ENCODE assay signal across 11 cellular contexts in the genomic region with DNA sequence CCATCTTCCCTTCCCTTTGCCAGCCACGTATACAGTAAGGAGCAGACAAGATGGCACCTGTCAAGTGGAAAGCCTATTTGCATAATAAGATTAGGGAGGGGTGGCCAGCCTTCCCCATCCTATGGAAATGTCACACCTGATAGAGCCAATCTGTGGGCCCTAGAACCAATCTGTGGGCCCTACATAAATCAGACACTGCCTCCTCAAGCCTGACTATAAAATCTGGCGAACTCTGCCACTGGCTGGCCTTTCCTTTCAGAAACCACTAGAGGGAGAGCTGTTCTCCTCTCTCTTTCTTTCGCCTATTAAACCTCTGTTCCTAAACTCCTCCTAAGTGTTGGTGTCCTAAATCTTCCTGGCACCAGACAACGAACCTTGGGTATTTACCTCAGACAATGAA.
DNase-seq lines count a peak whose midpoint lies in the region; ATAC-seq and TF ChIP-seq lines count a peak whose summit lies in the region.
"Had no signal": no experiment of that assay in that cellular context is flagged by ENCODE, and none has a peak within 500 bp of the region (broad histone marks: within the 10 kb centered on the region; RNA-seq: fewer than 3 reads in every experiment).

No MANE protein-coding gene starts in this region.

- H3K36me3 ChIP-seq in NT2/D1 (ENCODE audit: insufficient read depth, insufficient read length, low read length): no peaks in the 10 kb centered on the region
- no peaks in the 10 kb centered on the region for H3K36me3 ChIP-seq in CD8-positive, alpha-beta T cell (ENCODE audit: insufficient read depth, low read length)

- ATAC-seq in CD8-positive, alpha-beta T cell: no peak
- no peak for ATAC-seq in Right ventricle myocardium inferior

- no peak overlapping the region for H3K27ac Mint-ChIP-seq in type B pancreatic cell
- no peak overlapping the region for H3K27ac Mint-ChIP-seq in CD8-positive, alpha-beta T cell

- no peaks in the 10 kb centered on the region for H3K4me1 ChIP-seq in NT2/D1 (ENCODE audit: insufficient read depth, insufficient read length)
- H3K4me1 ChIP-seq in CD8-positive, alpha-beta T cell (ENCODE audit: insufficient read depth, low read length): no peaks in the 10 kb centered on the region

- H3K9me3 Mint-ChIP-seq in type B pancreatic cell: no peaks in the 10 kb centered on the region
- H3K9me3 Mint-ChIP-seq in CD8-positive, alpha-beta T cell: peaks cover 9% of the 10 kb centered on the region

- peak; percentile 37 for DNase-seq in SIG-M5 treated with dmso at 0.1 percent for 504 hours (lab: John Stamatoyannopoulos, UW; ENCODE audit: unreplicated experiment)
- DNase-seq in SIG-M5 (lab: John Stamatoyannopoulos, UW): no peak
- peak; percentile 8 for DNase-seq in NT2/D1 (ENCODE audit: low read depth, low spot score)
- peak; percentile 57 for DNase-seq in epithelial cell of esophagus (ENCODE audit: low read depth)
- no peak for DNase-seq in type B pancreatic cell (ENCODE audit: extremely low spot score, unreplicated experiment)
- DNase-seq in CD8-positive, alpha-beta T cell: no peak
- DNase-seq in Right ventricle myocardium inferior (ENCODE audit: missing footprints): no peak
- no peak for DNase-seq in NOMO-1 treated with dmso at 0.1 percent for 144 hours (lab: John Stamatoyannopoulos, UW; ENCODE audit: unreplicated experiment)
- DNase-seq: CD4-positive, CD25-positive, alpha-beta regulatory T cell; MV-4-11; occipital lobe had no signal

- H3K9ac ChIP-seq in NT2/D1 (ENCODE audit: insufficient read length, low read depth): no peak overlapping the region

- POLR2A ChIA-PET in CD8-positive, alpha-beta T cell (lab: Charles Lee): no interaction called here

- CTCF ChIA-PET in CD8-positive, alpha-beta T cell (lab: Charles Lee): no interaction called here

- H3K4me3 ChIP-seq in NT2/D1 (ENCODE audit: insufficient read length, low read depth) (no peak overlapping the region), epithelial cell of esophagus (ENCODE audit: low read length) (no peak overlapping the region)
- no peak overlapping the region for H3K4me3 ChIP-seq in CD8-positive, alpha-beta T cell (ENCODE audit: low read depth, low read length)

- no peak overlapping the region for H3K4me3 Mint-ChIP-seq in type B pancreatic cell
- no peak overlapping the region for H3K4me3 Mint-ChIP-seq in CD8-positive, alpha-beta T cell
- H3K4me3 Mint-ChIP-seq: CD4-positive, CD25-positive, alpha-beta regulatory T cell had no signal

- H3K27me3 Mint-ChIP-seq in type B pancreatic cell: no peaks in the 10 kb centered on the region
- H3K27me3 Mint-ChIP-seq in CD8-positive, alpha-beta T cell (ENCODE audit: low read depth): no peaks in the 10 kb centered on the region
- H3K27me3 Mint-ChIP-seq: CD4-positive, CD25-positive, alpha-beta regulatory T cell had no signal

- TF ChIP-seq CTCF in epithelial cell of esophagus (IDR thresholded peaks at IDR 0.05; ENCODE audit: insufficient read depth, low read depth, low read length, missing control alignments) (peak; percentile 82), type B pancreatic cell (conservative IDR thresholded peaks at IDR 0.05) (peak; percentile 73)
- TF ChIP-seq CTCF in CD8-positive, alpha-beta T cell (IDR thresholded peaks at IDR 0.05): no peak

- H3K4me1 Mint-ChIP-seq in type B pancreatic cell (ENCODE audit: unreplicated experiment): no peaks in the 10 kb centered on the region
- no peaks in the 10 kb centered on the region for H3K4me1 Mint-ChIP-seq in CD8-positive, alpha-beta T cell (ENCODE audit: low read depth)
- H3K4me1 Mint-ChIP-seq: CD4-positive, CD25-positive, alpha-beta regulatory T cell had no signal

- H3K27me3 ChIP-seq in NT2/D1 (ENCODE audit: insufficient read depth, insufficient read length): no peaks in the 10 kb centered on the region
- H3K27me3 ChIP-seq in CD8-positive, alpha-beta T cell (ENCODE audit: insufficient read depth, low read length): no peaks in the 10 kb centered on the region

- intact Hi-C loops in CD8-positive, alpha-beta T cell (cut with DNase I, micrococcal nuclease): no loop called here
- intact Hi-C loops in Right ventricle myocardium inferior (cut with DNase I): no loop called here

- no peak overlapping the region for H3K27ac ChIP-seq in CD8-positive, alpha-beta T cell (ENCODE audit: low read depth, low read length)

- H3K9me3 ChIP-seq in NT2/D1 (ENCODE audit: insufficient read depth, low read length): no peaks in the 10 kb centered on the region
- H3K9me3 ChIP-seq in CD8-positive, alpha-beta T cell (ENCODE audit: low read length): no peaks in the 10 kb centered on the region

- H3K36me3 Mint-ChIP-seq in type B pancreatic cell: no peaks in the 10 kb centered on the region
- no peaks in the 10 kb centered on the region for H3K36me3 Mint-ChIP-seq in CD8-positive, alpha-beta T cell
- H3K36me3 Mint-ChIP-seq: CD4-positive, CD25-positive, alpha-beta regulatory T cell had no signal

Comparison
In these comparisons a context has a peak if more than half of its experiments do, and no peak if none do; other contexts are left out.
1. DNase-seq: peak in SIG-M5 treated with dmso at 0.1 percent for 504 hours (single experiment), NT2/D1 (single experiment) and epithelial cell of esophagus (single experiment); none in SIG-M5 (single experiment), type B pancreatic cell (single experiment), CD8-positive, alpha-beta T cell (0 of 7), Right ventricle myocardium inferior (single experiment) and NOMO-1 treated with dmso at 0.1 percent for 144 hours (single experiment).